32 cellular contexts compared by ENCODE assay signal in genomic region chr11:60809249-60809648, GRCh38. TPM values are rescaled to one million over a fixed set of nuclear protein-coding genes. Genes with fewer than 3 reads are reported as not detected.
"Had no signal": no experiment of that assay in that cellular context is flagged by ENCODE, and none has a peak within 500 bp of the region (broad histone marks: within the 10 kb centered on the region; RNA-seq: fewer than 3 reads in every experiment).

No MANE protein-coding gene starts in this region.

- H3K27ac ChIP-seq: ascending aorta, body of pancreas, KMS-11, SJSA1, VCaP had no signal

- H3K27ac Mint-ChIP-seq: activated CD4-positive, alpha-beta memory T cell treated with anti-CD3 and anti-CD28 coated beads for 36 hours; activated CD4-positive, alpha-beta T cell treated with anti-CD3 and anti-CD28 coated beads, Interleukin-2, amount 10 ng/mL, durations not matched to agents 7 days and 5 days; activated naive CD4-positive, alpha-beta T cell treated with anti-CD3 and anti-CD28 coated beads, Interleukin-2, amount 50 U/mL, for 72 hours; activated naive CD8-positive, alpha-beta T cell treated with anti-CD3 and anti-CD28 coated beads, Interleukin-2, amount 50 U/mL, for 24 hours; T-cell had no signal

- H3K4me3 ChIP-seq: ascending aorta, body of pancreas, SJSA1 had no signal

- ATAC-seq: activated naive CD4-positive, alpha-beta T cell treated with anti-CD3 and anti-CD28 coated beads, Interleukin-2, amount 50 U/mL, for 72 hours; activated naive CD8-positive, alpha-beta T cell treated with anti-CD3 and anti-CD28 coated beads, Interleukin-2, amount 50 U/mL, for 24 hours; activated T-cell treated with anti-CD3 and anti-CD28 coated beads, Interleukin-2, amount 50 U/mL, for 4 hours; body of pancreas; PC-3; T-cell had no signal

- H3K4me1 ChIP-seq: ascending aorta, body of pancreas, SJSA1 had no signal

- DNase-seq: activated CD4-positive, alpha-beta memory T cell treated with anti-CD3 and anti-CD28 coated beads for 36 hours; activated CD4-positive, alpha-beta T cell treated with anti-CD3 and anti-CD28 coated beads, Interleukin-2, amount 10 ng/mL, durations not matched to agents 7 days and 5 days; activated CD4-positive, CD25-positive, alpha-beta regulatory T cell; activated CD8-positive, alpha-beta memory T cell treated with anti-CD3 and anti-CD28 coated beads for 24 hours; activated effector memory CD4-positive, alpha-beta T cell treated with anti-CD3 and anti-CD28 coated beads, Interleukin-2, amount 50 U/mL, for 16 hours; activated naive CD4-positive, alpha-beta T cell treated with Interleukin-2 at 50 U/mL for 16 hours; activated naive CD8-positive, alpha-beta T cell treated with anti-CD3 and anti-CD28 coated beads, Interleukin-2, amount 50 U/mL, for 24 hours; activated T-cell treated with anti-CD3 and anti-CD28 coated beads, Interleukin-2, amount 50 U/mL, for 4 hours; amniotic stem cell; body of pancreas; central memory CD4-positive, alpha-beta T cell; NCI-H1092; NCI-H1417; NCI-H1930; NCI-H2107; NCI-H2171 treated with DMSO at 0.1 percent for 48 hours; NCI-H226; NCI-H526 treated with DMSO at 0.1 percent for 48 hours; NCI-H82; PC-3; SHP77; T-cell; T-helper 2 cell; T1000 had no signal

- FAIRE-seq: bronchial epithelial cell, RCC 7860 had no signal

- H3K4me3 Mint-ChIP-seq: activated CD4-positive, alpha-beta memory T cell treated with anti-CD3 and anti-CD28 coated beads for 36 hours; activated CD4-positive, alpha-beta T cell treated with anti-CD3 and anti-CD28 coated beads, Interleukin-2, amount 10 ng/mL, durations not matched to agents 7 days and 5 days; activated naive CD8-positive, alpha-beta T cell treated with anti-CD3 and anti-CD28 coated beads, Interleukin-2, amount 50 U/mL, for 24 hours; activated T-cell treated with anti-CD3 and anti-CD28 coated beads, Interleukin-2, amount 50 U/mL, for 4 hours; T-cell had no signal

- H3K36me3 Mint-ChIP-seq: activated CD4-positive, alpha-beta memory T cell treated with anti-CD3 and anti-CD28 coated beads for 36 hours; activated naive CD4-positive, alpha-beta T cell treated with anti-CD3 and anti-CD28 coated beads, Interleukin-2, amount 50 U/mL, for 72 hours; T-cell had no signal

- H3K4me2 ChIP-seq: KMS-11 had no signal

- H3K9me3 ChIP-seq: ascending aorta, body of pancreas, SJSA1 had no signal

- H3K9ac ChIP-seq: KMS-11 had no signal

- H3K36me3 ChIP-seq: ascending aorta, SJSA1 had no signal

- H3K4me1 Mint-ChIP-seq: activated naive CD8-positive, alpha-beta T cell treated with anti-CD3 and anti-CD28 coated beads, Interleukin-2, amount 50 U/mL, for 24 hours; T-cell had no signal

- H3K27me3 ChIP-seq: ascending aorta, body of pancreas had no signal

- H3K9me3 Mint-ChIP-seq: activated CD4-positive, alpha-beta T cell treated with anti-CD3 and anti-CD28 coated beads, Interleukin-2, amount 10 ng/mL, durations not matched to agents 7 days and 5 days; activated naive CD4-positive, alpha-beta T cell treated with anti-CD3 and anti-CD28 coated beads, Interleukin-2, amount 50 U/mL, for 72 hours; activated naive CD8-positive, alpha-beta T cell treated with anti-CD3 and anti-CD28 coated beads, Interleukin-2, amount 50 U/mL, for 24 hours; activated T-cell treated with anti-CD3 and anti-CD28 coated beads, Interleukin-2, amount 50 U/mL, for 4 hours; T-cell had no signal

RNA-seq across cellular contexts. Expression of gene MS4A10, which starts 24.1 kb away (rescaled TPM):
- total RNA-seq: activated CD4-positive, alpha-beta memory T cell treated with anti-CD3 and anti-CD28 coated beads for 36 hours; activated CD4-positive, alpha-beta T cell treated with anti-CD3 and anti-CD28 coated beads, Interleukin-2, amount 10 ng/mL, durations not matched to agents 7 days and 5 days; activated naive CD4-positive, alpha-beta T cell treated with anti-CD3 and anti-CD28 coated beads, Interleukin-2, amount 50 U/mL, for 72 hours; activated T-cell treated with anti-CD3 and anti-CD28 coated beads, Interleukin-2, amount 50 U/mL, for 4 hours; ascending aorta; body of pancreas; bronchial epithelial cell; NCI-H460; PC-3; SJSA1; T-cell had no signal

RNA-seq across cellular contexts. Expression of gene PTGDR2, which starts 46.5 kb away (rescaled TPM):
- total RNA-seq: ascending aorta, bronchial epithelial cell, NCI-H460, PC-3, SJSA1 had no signal

RNA-seq across cellular contexts. Expression of gene MS4A15, which starts 52.6 kb away (rescaled TPM):
- total RNA-seq: activated CD4-positive, alpha-beta memory T cell treated with anti-CD3 and anti-CD28 coated beads for 36 hours; activated CD4-positive, alpha-beta T cell treated with anti-CD3 and anti-CD28 coated beads, Interleukin-2, amount 10 ng/mL, durations not matched to agents 7 days and 5 days; activated naive CD4-positive, alpha-beta T cell treated with anti-CD3 and anti-CD28 coated beads, Interleukin-2, amount 50 U/mL, for 72 hours; activated T-cell treated with anti-CD3 and anti-CD28 coated beads, Interleukin-2, amount 50 U/mL, for 4 hours; ascending aorta; body of pancreas; bronchial epithelial cell; NCI-H460; PC-3; SJSA1; T-cell had no signal

RNA-seq across cellular contexts. Expression of gene ZP1, which starts 58.1 kb away (rescaled TPM):
- total RNA-seq: activated CD4-positive, alpha-beta memory T cell treated with anti-CD3 and anti-CD28 coated beads for 36 hours; activated CD4-positive, alpha-beta T cell treated with anti-CD3 and anti-CD28 coated beads, Interleukin-2, amount 10 ng/mL, durations not matched to agents 7 days and 5 days; activated naive CD4-positive, alpha-beta T cell treated with anti-CD3 and anti-CD28 coated beads, Interleukin-2, amount 50 U/mL, for 72 hours; activated T-cell treated with anti-CD3 and anti-CD28 coated beads, Interleukin-2, amount 50 U/mL, for 4 hours; ascending aorta; body of pancreas; bronchial epithelial cell; NCI-H460; PC-3; SJSA1 had no signal
